2 cellular contexts compared by ENCODE assay signal in the genomic region with DNA sequence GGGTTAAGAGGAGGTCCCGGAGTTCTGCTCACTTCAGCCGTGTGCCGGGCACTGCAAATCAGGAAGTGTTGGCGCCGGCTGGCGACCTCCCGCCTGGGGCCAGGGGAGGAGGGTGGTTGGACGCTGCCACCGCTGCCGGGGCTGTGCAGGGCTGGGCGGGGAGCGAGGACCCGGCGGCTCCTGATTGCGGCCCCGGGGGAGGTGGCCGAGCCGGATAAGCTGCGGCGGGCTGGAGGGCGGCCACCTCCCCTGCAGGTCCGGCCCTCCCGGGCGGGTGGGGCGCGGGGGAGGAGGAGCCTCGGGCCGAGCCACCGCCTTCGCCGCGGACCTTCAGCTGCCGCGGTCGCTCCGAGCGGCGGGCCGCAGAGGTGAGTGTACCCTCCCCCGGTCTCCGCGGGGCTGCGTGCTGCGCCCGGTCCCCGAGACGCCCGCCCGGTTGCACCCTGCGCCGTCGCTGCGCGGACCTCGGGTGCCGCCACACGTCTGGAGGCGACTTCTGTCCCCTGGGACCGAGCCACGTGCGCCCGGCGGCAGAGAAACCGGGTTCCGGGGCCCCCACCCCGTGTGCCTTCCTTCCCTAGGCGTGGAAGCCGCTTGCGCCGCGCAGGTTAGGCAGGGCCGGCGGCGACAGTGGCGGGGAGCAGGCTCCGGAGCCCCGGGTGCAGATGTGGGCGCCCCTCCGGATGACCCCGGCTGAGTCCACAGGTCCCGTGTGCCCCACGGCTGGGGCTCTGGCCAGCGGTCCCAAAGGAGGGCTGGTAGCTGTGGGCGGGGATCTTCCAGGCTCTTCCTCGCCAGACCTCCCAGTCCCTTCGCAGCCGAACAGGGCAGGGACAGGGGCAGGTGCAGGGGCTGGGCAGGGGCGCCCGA.
TF ChIP-seq lines count a peak whose summit lies in the region.

A gene with protein sequence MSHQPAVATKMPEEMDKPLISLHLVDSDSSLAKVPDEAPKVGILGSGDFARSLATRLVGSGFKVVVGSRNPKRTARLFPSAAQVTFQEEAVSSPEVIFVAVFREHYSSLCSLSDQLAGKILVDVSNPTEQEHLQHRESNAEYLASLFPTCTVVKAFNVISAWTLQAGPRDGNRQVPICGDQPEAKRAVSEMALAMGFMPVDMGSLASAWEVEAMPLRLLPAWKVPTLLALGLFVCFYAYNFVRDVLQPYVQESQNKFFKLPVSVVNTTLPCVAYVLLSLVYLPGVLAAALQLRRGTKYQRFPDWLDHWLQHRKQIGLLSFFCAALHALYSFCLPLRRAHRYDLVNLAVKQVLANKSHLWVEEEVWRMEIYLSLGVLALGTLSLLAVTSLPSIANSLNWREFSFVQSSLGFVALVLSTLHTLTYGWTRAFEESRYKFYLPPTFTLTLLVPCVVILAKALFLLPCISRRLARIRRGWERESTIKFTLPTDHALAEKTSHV (plus strand): TSS at position 314 of the 870 bp plus-strand sequence. CDS start 7,179 bp downstream, outside the sequence.

TF ChIP-seq in GM23338, 12 proteins besides CTCF, POLR2A, EP300 and RAD21:
- TF ChIP-seq CREB1 (CRISPR knock-in tag; IDR thresholded peaks at IDR 0.05; ENCODE audit: low read depth) (no peak), EZH2 (IDR thresholded peaks at IDR 0.05; ENCODE audit: low read depth, unreplicated experiment) (peak; percentile 49), POLR2AphosphoS5 (IDR thresholded peaks at IDR 0.05; ENCODE audit: low read depth) (peak; percentile 69), JUNB (IDR thresholded peaks at IDR 0.05; ENCODE audit: unreplicated experiment) (no peak)

TF ChIP-seq in IMR-90, 13 proteins besides CTCF, POLR2A, EP300 and RAD21:
- TF ChIP-seq MXI1 (IDR thresholded peaks at IDR 0.05; ENCODE audit: borderline replicate concordance, low read depth, low read length) (peak; percentile 60; the same call in 1 of the 2 replicates), BHLHE40 (IDR thresholded peaks at IDR 0.05; ENCODE audit: low read depth, low read length) (no peak; the same call in 1 of the 2 replicates), SMC3 (IDR thresholded peaks at IDR 0.05; ENCODE audit: low read depth, low read length) (no peak), MAFK (IDR thresholded peaks at IDR 0.05; ENCODE audit: low read depth, low read length) (no peak), RCOR1 (IDR thresholded peaks at IDR 0.05; ENCODE audit: insufficient replicate concordance, low read length) (no peak)
- TF ChIP-seq, protein P1, sequence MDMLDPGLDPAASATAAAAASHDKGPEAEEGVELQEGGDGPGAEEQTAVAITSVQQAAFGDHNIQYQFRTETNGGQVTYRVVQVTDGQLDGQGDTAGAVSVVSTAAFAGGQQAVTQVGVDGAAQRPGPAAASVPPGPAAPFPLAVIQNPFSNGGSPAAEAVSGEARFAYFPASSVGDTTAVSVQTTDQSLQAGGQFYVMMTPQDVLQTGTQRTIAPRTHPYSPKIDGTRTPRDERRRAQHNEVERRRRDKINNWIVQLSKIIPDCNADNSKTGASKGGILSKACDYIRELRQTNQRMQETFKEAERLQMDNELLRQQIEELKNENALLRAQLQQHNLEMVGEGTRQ (IDR thresholded peaks at IDR 0.05; ENCODE audit: low read depth, low read length), result no peak
TF ChIP-seq in IMR-90: peak in this region for 1.
